In the genomic region with DNA sequence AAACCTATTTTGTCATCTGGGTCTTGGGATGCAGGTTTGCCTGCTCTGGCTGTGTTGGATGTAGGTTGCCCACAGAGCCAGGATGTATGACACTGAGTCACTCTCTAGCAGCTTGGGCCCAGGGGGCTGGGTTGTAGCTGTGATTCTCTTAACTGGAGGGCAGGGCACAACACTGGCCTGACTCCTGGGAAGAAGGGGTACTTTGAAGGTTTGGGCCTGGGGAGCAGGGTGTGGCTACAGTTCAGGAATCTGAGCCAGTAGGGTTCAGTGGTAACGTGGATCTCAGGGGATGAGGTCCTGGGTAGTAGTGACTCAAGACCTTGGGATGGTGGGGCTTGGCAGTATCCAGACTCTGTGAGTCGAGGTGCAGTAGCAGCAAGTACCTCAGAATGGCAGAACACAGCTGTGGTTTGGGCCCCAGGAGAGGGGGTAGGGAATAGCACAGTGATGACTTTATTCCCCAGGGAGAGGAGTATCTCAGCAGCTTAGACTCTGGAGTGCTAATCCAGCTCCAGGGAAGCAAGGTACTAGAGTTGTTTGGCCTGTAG, we compare ENCODE assay signal across 12 cellular contexts. TPM values are rescaled to one million over a fixed set of nuclear protein-coding genes. Genes with fewer than 3 reads are reported as not detected.
A peak's percentile ranks its signal among the peaks of the same experiment; 100 is the strongest.
DNase-seq lines count a peak whose midpoint lies in the region; FAIRE-seq and TF ChIP-seq lines count a peak whose summit lies in the region.
"Had no signal": no experiment of that assay in that cellular context is flagged by ENCODE, and none has a peak within 500 bp of the region (broad histone marks: within the 10 kb centered on the region; RNA-seq: fewer than 3 reads in every experiment).

No MANE protein-coding gene starts in this region.

- H2BK12ac ChIP-seq in H1 (ENCODE audit: low read depth, low read length) = peak overlapping the region; percentile 39; the same call in 1 of the 2 replicates

- no peak for FAIRE-seq in H1 (lab: Jason Lieb, UNC)

- no peak overlapping the region for H4K5ac ChIP-seq in H1 (ENCODE audit: insufficient read length, low read depth, low read length)

- H3K4me2 ChIP-seq in H1 (ENCODE audit: insufficient read depth in 1 of 2, low read depth in 2 of 2, low read length in 2 of 2) = no peak overlapping the region

- H3K79me2 ChIP-seq in H1 (ENCODE audit: control insufficient read depth in 1 of 2, insufficient read depth in 2 of 2, low read length in 2 of 2) = peaks cover 5 to 87% of the 10 kb centered on the region in 2 experiments; a peak in 3 of 4 replicates

- no peak overlapping the region for H2BK20ac ChIP-seq in H1 (ENCODE audit: low read length)

- H3K9ac ChIP-seq in H1 (replicated peaks in 1 of 4; ENCODE audit: extremely low read depth in 1 of 4, low read depth in 3 of 4, low read length in 3 of 4) = no peak overlapping the region

- TF ChIP-seq POLR2A in H1 (IDR thresholded peaks at IDR 0.05; ENCODE audit: control extremely low read depth in 1 of 2, low read depth in 2 of 2, low read length in 2 of 2) (no peak), stomach (IDR thresholded peaks at IDR 0.05) (no peak)

- H3K4me3 Mint-ChIP-seq in progenitor cell of endocrine pancreas (ENCODE audit: low read depth) = no peak overlapping the region
- H3K4me3 Mint-ChIP-seq: brain had no signal

- H3K4me3 ChIP-seq in H1 (ENCODE audit: extremely low read depth in 1 of 4, insufficient read depth in 2 of 4, low read depth in 3 of 4, low read length in 4 of 4) (no peak overlapping the region), stomach (no peak overlapping the region)
- H3K4me3 ChIP-seq: lung had no signal

- H3K27me3 ChIP-seq in H1 (replicated peaks in 1 of 4; ENCODE audit: control insufficient read depth in 3 of 4, extremely low read depth in 1 of 4, insufficient read depth in 3 of 4, low read length in 3 of 4) = no peaks in the 10 kb centered on the region
- H3K27me3 ChIP-seq in stomach = no peaks in the 10 kb centered on the region

- TF ChIP-seq EP300 in H1 (IDR thresholded peaks at IDR 0.05; ENCODE audit: borderline replicate concordance in 1 of 2, low read depth in 2 of 2, low read length in 2 of 2) (no peak), stomach (IDR thresholded peaks at IDR 0.05) (no peak)

- H3K36me3 ChIP-seq in H1 (ENCODE audit: control insufficient read depth in 2 of 4, insufficient read depth in 4 of 4, low read length in 3 of 4) (no peaks in the 10 kb centered on the region), stomach (peaks cover 0 to 19% (median 4%) of the 10 kb centered on the region in 4 donors)

- H3K4me1 Mint-ChIP-seq in progenitor cell of endocrine pancreas (ENCODE audit: low read depth) = no peaks in the 10 kb centered on the region

- H3K79me1 ChIP-seq in H1 (ENCODE audit: low read depth, low read length) = peaks cover 16% of the 10 kb centered on the region

- H3K4me1 ChIP-seq in H1 (replicated peaks in 1 of 4; ENCODE audit: control insufficient read depth in 3 of 4, insufficient read depth in 4 of 4, low read length in 3 of 4) (no peaks in the 10 kb centered on the region; a peak in 1 of 7 replicates), stomach (peaks cover 12 to 44% (median 28%) of the 10 kb centered on the region in 4 donors)

- TF ChIP-seq CTCF in H1 (IDR thresholded peaks at IDR 0.05; ENCODE audit: control extremely low read depth in 1 of 3, insufficient read depth in 1 of 3, low read depth in 1 of 3, low read length in 3 of 3) (no peak), progenitor cell of endocrine pancreas (IDR thresholded peaks at IDR 0.05; ENCODE audit: unreplicated experiment) (no peak), stomach (IDR thresholded peaks at IDR 0.05) (no peak)

- no peak overlapping the region for H2BK15ac ChIP-seq in H1 (ENCODE audit: low read length)

- no peak overlapping the region for H3K56ac ChIP-seq in H1 (replicated peaks; ENCODE audit: insufficient read length, low read depth, low read length)

- H2BK5ac ChIP-seq in H1 (ENCODE audit: low read depth, low read length) = no peak overlapping the region

- H2AFZ ChIP-seq in H1 (ENCODE audit: low read length) = no peak overlapping the region

- intact Hi-C loops in stomach (cut with DNase I; ENCODE audit: low total_unique reads) = no loop called here

- H3K27me3 Mint-ChIP-seq in progenitor cell of endocrine pancreas = no peaks in the 10 kb centered on the region
- H3K27me3 Mint-ChIP-seq: brain had no signal

- TF ChIP-seq RAD21 in H1 (IDR thresholded peaks at IDR 0.05 in 1 of 2, conservative IDR thresholded peaks at IDR 0.05 in 1 of 2; ENCODE audit: low read depth in 2 of 2, low read length in 2 of 2) = no peak

- H3K9me3 ChIP-seq in H1 (ENCODE audit: insufficient read depth in 2 of 2, low read depth in 1 of 2, low read length in 1 of 2) (no peaks in the 10 kb centered on the region), stomach (peaks cover 11 to 28% (median 19%) of the 10 kb centered on the region in 4 donors)

- H3K27ac Mint-ChIP-seq in progenitor cell of endocrine pancreas = peak overlapping the region; percentile 60
- H3K27ac Mint-ChIP-seq: brain had no signal

- H4K20me1 ChIP-seq in H1 (replicated peaks in 1 of 2; ENCODE audit: control insufficient read depth in 1 of 2, insufficient read depth in 2 of 2, low read length in 2 of 2) = peaks cover 2 to 7% of the 10 kb centered on the region in 2 experiments

- H3K18ac ChIP-seq in H1 (ENCODE audit: extremely low read depth, low read length) = no peak overlapping the region

- WGBS in H1 (ENCODE audit: extremely low coverage in 1 of 2, insufficient coverage in 1 of 2, insufficient read length in 1 of 2, insufficient replicate concordance in 2 of 2, low coverage in 1 of 2, low lambda C conversion rate in 2 of 2, missing lambda C conversion rate in 1 of 2), 2 experiments = 94% methylated on average over 2 of the region's 2 CpGs; no CpG with 5 or more reads in 1 of the 2 experiments
- 84 to 93% (median 90%) methylated on average over 2 of the region's 2 CpGs for WGBS in stomach, 5 donors

- peaks cover 26% of the 10 kb centered on the region for H3K36me3 Mint-ChIP-seq in progenitor cell of endocrine pancreas (ENCODE audit: insufficient read depth)

- no peak overlapping the region for H4K91ac ChIP-seq in H1 (replicated peaks; ENCODE audit: insufficient read length, low read length)

- H3K27ac ChIP-seq in H1 (ENCODE audit: low read depth, low read length) = no peak overlapping the region
- no peak overlapping the region for H3K27ac ChIP-seq in stomach

- CTCF ChIA-PET in H1 (lab: Charles Lee; ENCODE audit: partially characterized antibody) = interaction anchor here (0.8 to 2.0 kb wide), 5 partner anchors 10 to 85 kb away, joined by 3 to 11 read pairs (median 4); a partner anchor contains a TSS

- POLR2A ChIA-PET in H1 (lab: Charles Lee; ENCODE audit: partially characterized antibody) = no interaction called here

- H2BK120ac ChIP-seq in H1 (replicated peaks; ENCODE audit: low read depth, low read length) = no peak overlapping the region

- no peak overlapping the region for H3K4ac ChIP-seq in H1 (replicated peaks; ENCODE audit: insufficient read length, low read depth, low read length)

- H3K23me2 ChIP-seq in H1 (ENCODE audit: low read depth, low read length) = no peaks in the 10 kb centered on the region

- peak overlapping the region; percentile 92 for H4K8ac ChIP-seq in H1 (ENCODE audit: extremely low read depth, insufficient read depth, low read length)

- DNase-seq in ELR (ENCODE audit: low read depth) = peak; percentile 89
- peak; percentile 2 for DNase-seq in NCI-H69 (lab: John Stamatoyannopoulos, UW)
- no peak for DNase-seq in H1 (ENCODE audit: low read depth in 1 of 2, low spot score in 2 of 2)
- DNase-seq in progenitor cell of endocrine pancreas (ENCODE audit: low spot score, unreplicated experiment) = no peak
- DNase-seq in NCI-H128 (lab: John Stamatoyannopoulos, UW; ENCODE audit: unreplicated experiment) = no peak
- no peak for DNase-seq in stomach
- no peak for DNase-seq in NCI-H2196 (lab: John Stamatoyannopoulos, UW; ENCODE audit: unreplicated experiment)
- DNase-seq in effector CD4-positive, alpha-beta T cell = no peak
- DNase-seq: NCI-H1436; stimulated activated CD4-positive, alpha-beta T cell treated with anti-CD3 and anti-CD28 coated beads, Interleukin-4, amount 100 ng/mL, for 1 hour had no signal

- no peak overlapping the region for H3K14ac ChIP-seq in H1 (ENCODE audit: insufficient read length)

- no peak overlapping the region for H2AK5ac ChIP-seq in H1 (ENCODE audit: low read depth, low read length)

- no peak overlapping the region for H3K23ac ChIP-seq in H1 (ENCODE audit: insufficient read length)

- H3K9me3 Mint-ChIP-seq in progenitor cell of endocrine pancreas (ENCODE audit: low read depth) = peaks cover 31% of the 10 kb centered on the region

TF ChIP-seq in H1, 55 proteins besides CTCF, POLR2A, EP300 and RAD21 (continues in another document):
- TF ChIP-seq JUN (IDR thresholded peaks at IDR 0.05; ENCODE audit: low read depth, low read length) (no peak), BACH1 (IDR thresholded peaks at IDR 0.05; ENCODE audit: low read length) (no peak), HDAC2 (IDR thresholded peaks at IDR 0.05; ENCODE audit: borderline replicate concordance in 1 of 2, low read depth in 2 of 2, low read length in 2 of 2) (no peak), CREB1 (IDR thresholded peaks at IDR 0.05) (no peak), EGR1 (IDR thresholded peaks at IDR 0.05; ENCODE audit: borderline replicate concordance, low read depth, low read length) (no peak)
- TF ChIP-seq, protein P1, sequence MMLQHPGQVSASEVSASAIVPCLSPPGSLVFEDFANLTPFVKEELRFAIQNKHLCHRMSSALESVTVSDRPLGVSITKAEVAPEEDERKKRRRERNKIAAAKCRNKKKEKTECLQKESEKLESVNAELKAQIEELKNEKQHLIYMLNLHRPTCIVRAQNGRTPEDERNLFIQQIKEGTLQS (IDR thresholded peaks at IDR 0.05; ENCODE audit: insufficient read depth, low read depth, low read length) = no peak
- TF ChIP-seq, protein P2, sequence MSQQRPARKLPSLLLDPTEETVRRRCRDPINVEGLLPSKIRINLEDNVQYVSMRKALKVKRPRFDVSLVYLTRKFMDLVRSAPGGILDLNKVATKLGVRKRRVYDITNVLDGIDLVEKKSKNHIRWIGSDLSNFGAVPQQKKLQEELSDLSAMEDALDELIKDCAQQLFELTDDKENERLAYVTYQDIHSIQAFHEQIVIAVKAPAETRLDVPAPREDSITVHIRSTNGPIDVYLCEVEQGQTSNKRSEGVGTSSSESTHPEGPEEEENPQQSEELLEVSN (IDR thresholded peaks at IDR 0.05) = no peak

RNA-seq across cellular contexts. Expression of a gene that starts 25.7 kb away (rescaled TPM):
- 45.1 and 46.1 TPM in 2 replicates for total RNA-seq in H1 (2021; fragmentation: NEBNext Ultra II Directional; extraction: Animal tissue kit (Norgen Biotek cat#: 25700))
- polyA plus RNA-seq in H1 (2011; rRNA removed) (6.9 and 13.5 TPM in 2 replicates), stomach (10 to 100 TPM; 16.5 to 22.1 (median 21.5) TPM)
- polyA plus RNA-seq in H1 (2011; cell fraction: cytosol; rRNA removed) = 20.0 TPM
- polyA plus RNA-seq in H1 (2011; cell fraction: nucleus; rRNA removed) = 9.0 TPM
- polyA plus RNA-seq in H1 (2012, experiment 1 of 2) = 18.4 to 35.1 TPM (median 22.2 TPM) in 4 replicates
- polyA plus RNA-seq in H1 (2012, experiment 2 of 2) = 2.2 TPM
- 25.2 TPM for polyA plus RNA-seq in H1 (2013, experiment 1 of 2)
- polyA plus RNA-seq in H1 (2013, experiment 2 of 2) = 24.4 TPM
- polyA minus RNA-seq in H1 (2011; rRNA and poly(A)+ RNA removed) = 22.5 and 31.4 TPM in 2 replicates
- polyA minus RNA-seq in H1 (2011; cell fraction: cytosol; rRNA and poly(A)+ RNA removed) = 14.2 TPM
- 35.1 TPM for polyA minus RNA-seq in H1 (2011; cell fraction: nucleus; rRNA and poly(A)+ RNA removed)
- total RNA-seq in progenitor cell of endocrine pancreas (29.1 and 33.2 TPM in 2 replicates), stomach (10 to 100 TPM in 4 of 5 donors, 1 to 10 TPM in 1; 4.6 to 81.5 (median 37.5) TPM)

Comparison
In these comparisons a context has a peak if more than half of its experiments do, and no peak if none do; other contexts are left out.
1. DNase-seq: peak in ELR (single experiment) and NCI-H69 (single experiment); none in H1 (0 of 2), progenitor cell of endocrine pancreas (single experiment), NCI-H128 (single experiment), stomach (single experiment), NCI-H2196 (single experiment) and effector CD4-positive, alpha-beta T cell (single experiment).